ENCODE assay signal across 10 cellular contexts in the genomic region with DNA sequence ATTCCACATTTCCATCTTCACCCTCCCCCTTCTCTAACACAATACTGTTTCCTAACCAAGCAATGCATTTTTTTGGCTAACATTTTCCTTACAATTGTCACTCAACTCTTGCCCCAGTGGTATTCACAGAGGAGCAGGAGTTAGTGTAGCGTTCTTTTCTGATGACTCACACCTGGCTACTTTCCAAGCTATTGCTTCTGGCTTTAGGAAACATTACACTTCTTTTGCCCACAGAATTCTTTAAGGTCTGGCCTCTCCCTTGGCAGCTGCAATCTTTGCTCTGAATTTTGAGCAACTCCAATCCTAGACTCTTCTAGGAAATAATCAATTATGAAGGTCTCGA. TPM values are rescaled to one million over a fixed set of nuclear protein-coding genes. Genes with fewer than 3 reads are reported as not detected.
A peak's percentile ranks its signal among the peaks of the same experiment; 100 is the strongest.
DNase-seq lines count a peak whose midpoint lies in the region; ATAC-seq and TF ChIP-seq lines count a peak whose summit lies in the region.
"Had no signal": no experiment of that assay in that cellular context is flagged by ENCODE, and none has a peak within 500 bp of the region (broad histone marks: within the 10 kb centered on the region; RNA-seq: fewer than 3 reads in every experiment).

No MANE protein-coding gene starts in this region.

- H3K9me3 ChIP-seq in body of pancreas (no peaks in the 10 kb centered on the region), left lung (peaks cover 0 to 11% of the 10 kb centered on the region in 2 donors)

- TF ChIP-seq POLR2A in body of pancreas (IDR thresholded peaks at IDR 0.05): no peak

- intact Hi-C loops in body of pancreas (cut with DNase I) (no loop called here), left lung (cut with DNase I) (no loop called here)

- in situ Hi-C loops in GM13977 (cut with MboI; ENCODE audit: low pct_unique_long_range_greater_than_20kb, low sequenced_read_pairs, unreplicated experiment): no loop called here

- 13 to 19% methylated on average over 2 of the region's 2 CpGs for WGBS in body of pancreas, 2 donors

- H3K4me3 ChIP-seq in body of pancreas (no peak overlapping the region), left lung (no peak overlapping the region)
- H3K4me3 ChIP-seq: psoas muscle had no signal

- H3K27me3 ChIP-seq in body of pancreas (no peaks in the 10 kb centered on the region), left lung (no peaks in the 10 kb centered on the region)

- no peaks in the 10 kb centered on the region for H3K36me3 ChIP-seq in body of pancreas (replicated peaks in 1 of 2; ENCODE audit: insufficient read depth in 1 of 2, low read depth in 2 of 2)
- no peaks in the 10 kb centered on the region for H3K36me3 ChIP-seq in left lung

- H3K4me1 ChIP-seq in body of pancreas (peaks cover 42% of the 10 kb centered on the region), left lung (peaks cover 4 to 7% of the 10 kb centered on the region in 2 donors)

- DNase-seq in AG08395 (ENCODE audit: low spot score) (peak; percentile 89), Kasumi-1 (lab: John Stamatoyannopoulos, UW) (peak; percentile 85 to 86), body of pancreas (peak; percentile 67 to 88 (median 74)), left lung (no peak), NK-92 (lab: John Stamatoyannopoulos, UW; ENCODE audit: unreplicated experiment) (no peak), putamen (ENCODE audit: low spot score) (no peak), GM13977 (ENCODE audit: low spot score) (no peak)
- DNase-seq: activated B cell treated with CpG ODN at 0.5 μM for 24 hours, psoas muscle had no signal

- TF ChIP-seq CTCF in body of pancreas (IDR thresholded peaks at IDR 0.05): peak in 1 of 7 experiments; percentile 5
- no peak for TF ChIP-seq CTCF in left lung (IDR thresholded peaks at IDR 0.05)
- TF ChIP-seq CTCF in GM13977 (IDR thresholded peaks at IDR 0.05; ENCODE audit: extremely low read depth, insufficient read depth, missing control alignments): no peak

- ATAC-seq in body of pancreas: peak; percentile 93
- ATAC-seq in left lung: peak; percentile 87
- no peak for ATAC-seq in HG03354 (IDR thresholded peaks at IDR 0.05; ENCODE audit: poor library complexity, severe bottlenecking, unreplicated experiment)

- H3K27ac ChIP-seq in body of pancreas: peak overlapping the region; percentile 41 to 84 (median 73)
- H3K27ac ChIP-seq in left lung: peak overlapping the region in 1 of 2 donors; percentile 30
- H3K27ac ChIP-seq: psoas muscle had no signal

RNA-seq across cellular contexts. Expression of a gene that starts 27.5 kb away (rescaled TPM):
- total RNA-seq in body of pancreas (10 to 100 TPM; 19.1 to 21.8 TPM), left lung (10 to 100 TPM; 22.4 to 35.7 TPM)
- total RNA-seq: activated B cell treated with CpG ODN at 0.5 μM for 24 hours had no signal

Comparison
In these comparisons a context has a peak if more than half of its experiments do, and no peak if none do; other contexts are left out.
1. DNase-seq: peak in AG08395 (single experiment), Kasumi-1 (2 of 2) and body of pancreas (4 of 4); none in left lung (0 of 2), NK-92 (single experiment), putamen (single experiment) and GM13977 (single experiment).